Comparison of ENCODE assay signal across 8 cellular contexts in the genomic region with DNA sequence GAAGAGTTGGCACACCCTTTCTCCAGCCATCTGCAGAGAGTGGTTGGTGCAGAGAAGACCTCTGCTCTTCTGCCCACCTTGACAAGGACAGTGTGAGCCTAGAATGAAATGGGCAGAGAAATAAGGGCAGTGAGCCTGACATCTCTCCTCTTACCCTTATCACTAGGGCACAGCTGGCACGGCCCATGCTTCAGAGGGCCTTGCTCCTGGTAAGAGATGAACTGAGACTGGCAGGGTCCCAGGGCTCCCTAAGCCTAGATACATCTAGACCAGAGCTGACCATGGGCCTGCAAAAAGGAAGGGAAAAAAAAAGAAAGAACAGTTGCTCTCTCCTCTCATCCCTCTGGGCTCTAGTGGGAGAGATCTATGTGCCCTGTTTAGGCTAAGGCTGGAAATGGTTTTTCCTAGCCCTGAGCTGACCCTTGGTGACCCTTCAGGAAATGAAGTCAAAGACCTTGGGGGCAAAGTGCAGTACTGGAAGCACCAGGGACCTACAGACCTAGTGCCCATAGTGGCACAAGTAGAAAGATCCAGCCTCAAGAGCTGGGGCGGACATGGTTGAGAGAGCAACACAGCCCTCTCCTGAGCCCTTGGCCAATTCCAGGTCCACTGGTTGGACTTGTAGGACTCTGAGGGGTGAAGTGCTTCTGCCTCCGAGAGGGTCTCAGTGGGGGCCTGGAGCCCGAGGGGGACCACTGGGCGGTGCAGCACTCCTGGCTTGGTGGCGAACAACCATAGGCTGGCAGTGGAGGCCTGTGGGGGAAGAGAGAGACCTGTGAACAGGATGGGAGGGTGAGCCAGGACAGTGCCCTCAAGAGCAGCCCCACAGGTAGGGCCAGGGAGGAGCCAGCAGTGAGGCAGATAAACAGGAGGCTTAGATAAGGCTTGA. TPM values are rescaled to one million over a fixed set of nuclear protein-coding genes. Genes with fewer than 3 reads are reported as not detected.
A peak's percentile ranks its signal among the peaks of the same experiment; 100 is the strongest.
DNase-seq lines count a peak whose midpoint lies in the region; ATAC-seq and TF ChIP-seq lines count a peak whose summit lies in the region.

No MANE protein-coding gene starts in this region.

- peak overlapping the region; percentile 52 for H3K27ac Mint-ChIP-seq in activated CD8-positive, alpha-beta memory T cell treated with anti-CD3 and anti-CD28 coated beads, Interleukin-2, amount 10 ng/mL, durations not matched to agents 7 days and 5 days
- peak overlapping the region; percentile 78 to 88 for H3K27ac Mint-ChIP-seq in T-cell
- H3K27ac Mint-ChIP-seq in endothelial cell (ENCODE audit: unreplicated experiment), result peak overlapping the region; percentile 82
- peak overlapping the region; percentile 76 for H3K27ac Mint-ChIP-seq in progenitor cell of endocrine pancreas

- peaks cover 14% of the 10 kb centered on the region for H3K4me1 Mint-ChIP-seq in activated CD8-positive, alpha-beta memory T cell treated with anti-CD3 and anti-CD28 coated beads, Interleukin-2, amount 10 ng/mL, durations not matched to agents 7 days and 5 days
- peaks cover 37 to 49% (median 37%) of the 10 kb centered on the region in 3 donors for H3K4me1 Mint-ChIP-seq in T-cell
- H3K4me1 Mint-ChIP-seq in endothelial cell (ENCODE audit: unreplicated experiment), result peaks cover 73% of the 10 kb centered on the region
- H3K4me1 Mint-ChIP-seq in progenitor cell of endocrine pancreas (ENCODE audit: low read depth), result peaks cover 3% of the 10 kb centered on the region

- POLR2A ChIA-PET in T-cell (lab: Charles Lee), result interaction anchor here (0.6 to 1.8 kb wide), 3 partner anchors 17 to 96 kb away, joined by 4 to 5 read pairs (median 5); a partner anchor contains a TSS

- TF ChIP-seq CTCF in endothelial cell (IDR thresholded peaks at IDR 0.05; ENCODE audit: unreplicated experiment), result no peak
- no peak for TF ChIP-seq CTCF in progenitor cell of endocrine pancreas (IDR thresholded peaks at IDR 0.05; ENCODE audit: unreplicated experiment)

- CTCF ChIA-PET in activated CD8-positive, alpha-beta memory T cell treated with anti-CD3 and anti-CD28 coated beads, Interleukin-2, amount 10 ng/mL, durations not matched to agents 7 days and 5 days (lab: Charles Lee), result interaction anchor here (0.8 to 6.4 kb wide), 23 partner anchors 8 to 283 kb away, joined by 3 to 174 read pairs (median 5); a partner anchor contains a TSS
- CTCF ChIA-PET in T-cell (lab: Charles Lee), result interaction anchor here (0.6 to 6.4 kb wide), 22 partner anchors 9 to 1173 kb away, joined by 3 to 100 read pairs (median 5); a partner anchor contains a TSS

- ATAC-seq in activated CD8-positive, alpha-beta memory T cell treated with anti-CD3 and anti-CD28 coated beads, Interleukin-2, amount 10 ng/mL, durations not matched to agents 7 days and 5 days, result no peak
- ATAC-seq in T-cell (replicated peaks in 1 of 4) (no peak), GM21526 (IDR thresholded peaks at IDR 0.05; ENCODE audit: low FRiP score, unreplicated experiment) (no peak)

- no peak for DNase-seq in activated CD8-positive, alpha-beta memory T cell treated with anti-CD3 and anti-CD28 coated beads, Interleukin-2, amount 10 ng/mL, durations not matched to agents 7 days and 5 days
- DNase-seq in activated CD8-positive, alpha-beta memory T cell treated with anti-CD3 and anti-CD28 coated beads, Interleukin-2, amount 50 U/mL, for 4 hours, result no peak
- no peak for DNase-seq in T-cell
- no peak for DNase-seq in endothelial cell (ENCODE audit: low spot score)
- no peak for DNase-seq in progenitor cell of endocrine pancreas (ENCODE audit: low spot score, unreplicated experiment)
- DNase-seq in NCI-H526 (lab: John Stamatoyannopoulos, UW), result no peak
- DNase-seq in DMS53 (lab: John Stamatoyannopoulos, UW), result no peak

- H3K27me3 Mint-ChIP-seq in activated CD8-positive, alpha-beta memory T cell treated with anti-CD3 and anti-CD28 coated beads, Interleukin-2, amount 10 ng/mL, durations not matched to agents 7 days and 5 days, result no peaks in the 10 kb centered on the region
- H3K27me3 Mint-ChIP-seq in T-cell, result no peaks in the 10 kb centered on the region
- H3K27me3 Mint-ChIP-seq in endothelial cell (ENCODE audit: unreplicated experiment), result peaks cover 34% of the 10 kb centered on the region
- H3K27me3 Mint-ChIP-seq in progenitor cell of endocrine pancreas, result no peaks in the 10 kb centered on the region

- H3K9me3 Mint-ChIP-seq in activated CD8-positive, alpha-beta memory T cell treated with anti-CD3 and anti-CD28 coated beads, Interleukin-2, amount 10 ng/mL, durations not matched to agents 7 days and 5 days (ENCODE audit: low read depth), result no peaks in the 10 kb centered on the region
- H3K9me3 Mint-ChIP-seq in T-cell (no peaks in the 10 kb centered on the region), endothelial cell (ENCODE audit: unreplicated experiment) (no peaks in the 10 kb centered on the region), progenitor cell of endocrine pancreas (ENCODE audit: low read depth) (no peaks in the 10 kb centered on the region)

- peaks cover 2% of the 10 kb centered on the region for H3K36me3 Mint-ChIP-seq in activated CD8-positive, alpha-beta memory T cell treated with anti-CD3 and anti-CD28 coated beads, Interleukin-2, amount 10 ng/mL, durations not matched to agents 7 days and 5 days
- H3K36me3 Mint-ChIP-seq in T-cell (peaks cover 24% of the 10 kb centered on the region), endothelial cell (ENCODE audit: low read depth, unreplicated experiment) (peaks cover 66% of the 10 kb centered on the region), progenitor cell of endocrine pancreas (ENCODE audit: insufficient read depth) (peaks cover 12% of the 10 kb centered on the region)

- H3K4me3 Mint-ChIP-seq in activated CD8-positive, alpha-beta memory T cell treated with anti-CD3 and anti-CD28 coated beads, Interleukin-2, amount 10 ng/mL, durations not matched to agents 7 days and 5 days, result no peak overlapping the region
- H3K4me3 Mint-ChIP-seq in T-cell (peak overlapping the region in 1 of 3 donors; percentile 51), endothelial cell (ENCODE audit: unreplicated experiment) (peak overlapping the region; percentile 61), progenitor cell of endocrine pancreas (ENCODE audit: low read depth) (no peak overlapping the region)

RNA-seq across cellular contexts. Expression of a gene that starts 22.0 kb away (rescaled TPM):
- total RNA-seq in activated CD8-positive, alpha-beta memory T cell treated with anti-CD3 and anti-CD28 coated beads, Interleukin-2, amount 10 ng/mL, durations not matched to agents 7 days and 5 days, result 10 to 100 TPM in 1 of 2 experiments, 1 to 10 TPM in 1; 7.8 to 15.2 TPM
- total RNA-seq in T-cell (10 to 100 TPM in 4 of 5 donors, 1 to 10 TPM in 1; 7.4 to 18.0 (median 16.5) TPM), endothelial cell (ENCODE audit: unreplicated experiment) (9.2 TPM), progenitor cell of endocrine pancreas (57.4 and 63.4 TPM in 2 replicates)

RNA-seq across cellular contexts. Expression of a gene that starts 40.0 kb away (rescaled TPM):
- total RNA-seq in activated CD8-positive, alpha-beta memory T cell treated with anti-CD3 and anti-CD28 coated beads, Interleukin-2, amount 10 ng/mL, durations not matched to agents 7 days and 5 days, result not detected
- total RNA-seq in T-cell, result under 1 TPM in 4 of 5 donors, not detected in 1; 0.32 to 0.65 (median 0.34) TPM
- total RNA-seq in endothelial cell (ENCODE audit: unreplicated experiment), result 1.9 TPM
- total RNA-seq in progenitor cell of endocrine pancreas, result 0.20 and 0.24 TPM in 2 replicates
